ENCODE assay signal across 7 cellular contexts in genomic region chr5:40154194-40154593, GRCh38.
"Had no signal": no experiment of that assay in that cellular context is flagged by ENCODE, and none has a peak within 500 bp of the region (broad histone marks: within the 10 kb centered on the region; RNA-seq: fewer than 3 reads in every experiment).

No MANE protein-coding gene starts in this region.

- FAIRE-seq: HepG2, HTR-8/SVneo, K562 had no signal

- H3K36me3 Mint-ChIP-seq: IgD-negative memory B cell had no signal

- DNase-seq: KBM-7, KG1 had no signal

- H3K27ac ChIP-seq: HL-60 had no signal

- H3K4me3 ChIP-seq: K562 had no signal

- H3K4me3 Mint-ChIP-seq: IgD-negative memory B cell had no signal

- H3K27ac Mint-ChIP-seq: IgD-negative memory B cell had no signal

- H3K27me3 Mint-ChIP-seq: IgD-negative memory B cell had no signal
